In genomic region chr13:29509999-29510586, GRCh38 we compare ENCODE assay signal across 20 cellular contexts.
DNase-seq lines count a peak whose midpoint lies in the region; ATAC-seq and TF ChIP-seq lines count a peak whose summit lies in the region.
"Had no signal": no experiment of that assay in that cellular context is flagged by ENCODE, and none has a peak within 500 bp of the region (broad histone marks: within the 10 kb centered on the region; RNA-seq: fewer than 3 reads in every experiment).

No MANE protein-coding gene starts in this region.

- in situ Hi-C loops in Panc1 (cut with HindIII; ENCODE audit: low pct_unique_long_range_greater_than_20kb, low sequenced_read_pairs): no loop called here

- H3K4me3 ChIP-seq in Panc1 (ENCODE audit: low read depth in 2 of 2, low read length in 2 of 2): no peak overlapping the region
- H3K4me3 ChIP-seq in endocrine pancreas (ENCODE audit: control insufficient read depth, insufficient read depth, low read length): no peak overlapping the region
- H3K4me3 ChIP-seq: BLaER1 had no signal

- intact Hi-C loops in Panc1 (cut with micrococcal nuclease; ENCODE audit: unreplicated experiment): loop anchor here (2.0 kb wide), 1 partner anchor 201 kb away; no protein-coding TSS in a partner anchor

- H3K27me3 ChIP-seq in Panc1 (ENCODE audit: control insufficient read depth, insufficient read depth, low read length): no peaks in the 10 kb centered on the region
- H3K27me3 ChIP-seq in endocrine pancreas (ENCODE audit: control insufficient read depth, insufficient read depth, low read length): no peaks in the 10 kb centered on the region
- H3K27me3 ChIP-seq: BLaER1 had no signal

- H3K4me1 ChIP-seq in Panc1 (ENCODE audit: control insufficient read depth, insufficient read depth, low read length): no peaks in the 10 kb centered on the region
- H3K4me1 ChIP-seq in endocrine pancreas (ENCODE audit: control insufficient read depth, insufficient read depth, low read length): no peaks in the 10 kb centered on the region

- CTCF ChIA-PET in Panc1 (lab: Charles Lee) (no interaction called here), WTC11 (lab: Charles Lee) (interaction anchor here (2.2 kb wide), 1 partner anchor 17 kb away, joined by 14 read pairs; no protein-coding TSS in a partner anchor)

- peak; percentile 66 for DNase-seq in ELR (ENCODE audit: low read depth)
- DNase-seq in Panc1 (ENCODE audit: low read depth, low spot score): no peak
- no peak for DNase-seq in progenitor cell of endocrine pancreas (ENCODE audit: low spot score, unreplicated experiment)
- no peak for DNase-seq in WTC11 (ENCODE audit: low spot score)
- DNase-seq in kidney glomerular epithelial cell (lab: John Stamatoyannopoulos, UW): no peak
- DNase-seq in stimulated activated CD4-positive, alpha-beta T cell treated with anti-CD3 and anti-CD28 coated beads, Interleukin-4, amount 100 ng/mL, for 1 hour: no peak
- DNase-seq: cerebellar nuclear complex; effector memory CD8-positive, alpha-beta T cell; KBM-7; kidney; natural killer cell; NCI-H1048; NCI-H2029 treated with DMSO at 0.1 percent for 48 hours; NCI-H510A; Right ventricle myocardium superior; T-cell; WERI-Rb-1 had no signal

- H3K36me3 ChIP-seq in Panc1 (ENCODE audit: control insufficient read depth, insufficient read depth, low read length): no peaks in the 10 kb centered on the region
- H3K36me3 ChIP-seq in endocrine pancreas (ENCODE audit: control insufficient read depth, insufficient read depth, low read length): no peaks in the 10 kb centered on the region
- H3K36me3 ChIP-seq: WERI-Rb-1 had no signal

- H3K4me1 Mint-ChIP-seq in progenitor cell of endocrine pancreas (ENCODE audit: low read depth): peaks cover 10% of the 10 kb centered on the region
- H3K4me1 Mint-ChIP-seq in WTC11: 0 out of 2 replicates have a peak, but pooled peaks cover 4% of the 10 kb centered on the region
- H3K4me1 Mint-ChIP-seq: memory B cell, T-cell had no signal

- H3K27me3 Mint-ChIP-seq in progenitor cell of endocrine pancreas: peaks cover under 1% of the 10 kb centered on the region
- no peaks in the 10 kb centered on the region for H3K27me3 Mint-ChIP-seq in WTC11 (ENCODE audit: low read depth)
- H3K27me3 Mint-ChIP-seq: T-cell had no signal

- no peak overlapping the region for H3K4me3 Mint-ChIP-seq in progenitor cell of endocrine pancreas (ENCODE audit: low read depth)
- H3K4me3 Mint-ChIP-seq in WTC11: no peak overlapping the region
- H3K4me3 Mint-ChIP-seq: effector memory CD8-positive, alpha-beta T cell; memory B cell; natural killer cell; T-cell had no signal

- no peak overlapping the region for H3K27ac ChIP-seq in Panc1 (ENCODE audit: low read length)
- H3K27ac ChIP-seq: BLaER1, WERI-Rb-1 had no signal

- POLR2A ChIA-PET in Panc1 (lab: Charles Lee): no interaction called here
- POLR2A ChIA-PET in WTC11 (lab: Charles Lee): interaction anchor here (0.8 kb wide), 1 partner anchor 8 kb away, joined by 3 read pairs; no protein-coding TSS in a partner anchor

- TSS peak; percentile 54 for BruUV-seq in Panc1 (replicated peaks; lab: Mats Ljungman, UMichigan)

- peak overlapping the region; percentile 62 for H3K27ac Mint-ChIP-seq in progenitor cell of endocrine pancreas
- H3K27ac Mint-ChIP-seq in WTC11: no peak overlapping the region
- H3K27ac Mint-ChIP-seq: memory B cell, T-cell had no signal

- H3K9me3 ChIP-seq in Panc1 (ENCODE audit: control insufficient read depth, insufficient read depth, low read depth, low read length) (no peaks in the 10 kb centered on the region), endocrine pancreas (ENCODE audit: control insufficient read depth, low read length) (no peaks in the 10 kb centered on the region)
- H3K9me3 ChIP-seq: BLaER1 had no signal

- H3K9me3 Mint-ChIP-seq in progenitor cell of endocrine pancreas (ENCODE audit: low read depth) (no peaks in the 10 kb centered on the region), WTC11 (no peaks in the 10 kb centered on the region)
- H3K9me3 Mint-ChIP-seq: effector memory CD8-positive, alpha-beta T cell; memory B cell; natural killer cell; T-cell had no signal

- H3K36me3 Mint-ChIP-seq in progenitor cell of endocrine pancreas (ENCODE audit: insufficient read depth) (peaks cover 7% of the 10 kb centered on the region), WTC11 (peaks cover 21% of the 10 kb centered on the region)
- H3K36me3 Mint-ChIP-seq: natural killer cell had no signal

- H3K9ac ChIP-seq in endocrine pancreas (ENCODE audit: control insufficient read depth, insufficient read depth, low read length): peak overlapping the region; percentile 20
- H3K9ac ChIP-seq: BLaER1 had no signal

- TF ChIP-seq CTCF in Panc1 (IDR thresholded peaks at IDR 0.05) (no peak), progenitor cell of endocrine pancreas (IDR thresholded peaks at IDR 0.05; ENCODE audit: unreplicated experiment) (no peak), WTC11 (IDR thresholded peaks at IDR 0.05) (no peak)

- ATAC-seq in Panc1: no peak
- ATAC-seq in WTC11: no peak
- ATAC-seq: effector memory CD8-positive, alpha-beta T cell; natural killer cell; T-cell had no signal

TF ChIP-seq in WTC11, 78 proteins besides CTCF, POLR2A, EP300 and RAD21 (continues in another document):
- TF ChIP-seq ZNF671 (CRISPR knock-in tag; IDR thresholded peaks at IDR 0.05) (no peak), JUN (CRISPR knock-in tag; IDR thresholded peaks at IDR 0.05) (no peak), ARID4B (CRISPR knock-in tag; IDR thresholded peaks at IDR 0.05; ENCODE audit: borderline replicate concordance) (no peak), E2F5 (CRISPR knock-in tag; IDR thresholded peaks at IDR 0.05) (no peak), ATF3 (CRISPR knock-in tag; conservative IDR thresholded peaks at IDR 0.05) (no peak), ZSCAN18 (CRISPR knock-in tag; IDR thresholded peaks at IDR 0.05) (no peak), OVOL2 (CRISPR knock-in tag; IDR thresholded peaks at IDR 0.05; ENCODE audit: borderline replicate concordance) (no peak), ZBTB21 (CRISPR knock-in tag; IDR thresholded peaks at IDR 0.05; ENCODE audit: borderline replicate concordance) (no peak), FOXP1 (CRISPR knock-in tag; IDR thresholded peaks at IDR 0.05; ENCODE audit: borderline replicate concordance) (no peak), GABPB1 (CRISPR knock-in tag; IDR thresholded peaks at IDR 0.05) (no peak), SP1 (CRISPR knock-in tag; conservative IDR thresholded peaks at IDR 0.05) (no peak), NR3C1 (CRISPR knock-in tag; conservative IDR thresholded peaks at IDR 0.05; ENCODE audit: low read depth) (no peak), MYBL2 (CRISPR knock-in tag; IDR thresholded peaks at IDR 0.05) (no peak)
